ENCODE assay signal across 17 cellular contexts in the genomic region with DNA sequence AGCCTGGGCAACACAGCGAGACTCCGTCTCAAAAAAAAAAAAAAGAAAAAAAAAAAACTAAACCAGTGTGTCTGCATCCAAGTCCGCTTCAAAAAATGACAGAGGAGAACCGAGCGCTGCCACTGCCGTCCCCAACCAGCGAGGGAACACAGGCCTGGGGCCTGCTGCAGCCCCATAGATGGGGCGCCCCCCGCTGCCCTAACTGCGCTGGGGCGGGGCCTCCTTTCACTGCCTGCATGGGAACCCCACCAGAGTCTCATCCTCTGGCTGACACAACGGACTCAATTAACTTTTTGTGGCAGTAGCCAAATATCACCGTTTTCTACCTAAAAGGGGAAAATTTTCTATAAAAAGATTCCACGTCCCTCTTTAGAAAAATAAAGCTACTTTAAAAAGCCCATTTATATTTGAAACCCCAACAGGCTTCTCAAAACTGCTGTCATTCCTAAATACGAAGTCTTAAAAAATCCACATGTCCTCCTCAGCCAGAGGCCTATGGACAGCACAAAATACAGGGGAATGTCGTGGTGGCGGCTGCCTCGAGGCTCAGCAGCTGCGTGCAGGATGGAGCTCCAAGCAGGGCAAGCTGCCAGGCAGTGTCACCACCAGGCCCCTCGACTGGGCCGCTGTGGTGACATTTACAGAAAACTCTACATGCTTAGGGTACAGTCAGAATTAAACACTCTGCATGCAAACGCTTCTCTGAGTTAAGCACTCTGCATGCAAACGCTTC.
"Had no signal": no experiment of that assay in that cellular context is flagged by ENCODE, and none has a peak within 500 bp of the region (broad histone marks: within the 10 kb centered on the region; RNA-seq: fewer than 3 reads in every experiment).

No MANE protein-coding gene starts in this region.

- FAIRE-seq: astrocyte, colon, keratinocyte had no signal

- ATAC-seq: left lobe of liver; mucosa of descending colon; naive thymus-derived CD8-positive, alpha-beta T cell had no signal

- DNase-seq: activated CD4-positive, alpha-beta T cell treated with anti-CD3 and anti-CD28 coated beads for 1 hour; activated CD4-positive, alpha-beta T cell treated with anti-CD3 and anti-CD28 coated beads, Interleukin-2, amount 50 U/mL, for 4 hours; activated naive CD4-positive, alpha-beta T cell treated with anti-CD3 and anti-CD28 coated beads, Interleukin-2, amount 50 U/mL, for 16 hours; mammary epithelial cell; mucosa of descending colon; naive thymus-derived CD8-positive, alpha-beta T cell; stimulated activated CD4-positive, alpha-beta T cell treated with anti-CD3 and anti-CD28 coated beads, Interleukin-4, amount 100 ng/mL, for 4 hours; stimulated activated CD8-positive, alpha-beta memory T cell treated with anti-CD3 and anti-CD28 coated beads, Interleukin-4, amount 100 ng/mL, for 48 hours; trophoblast cell had no signal

- H3K36me3 ChIP-seq: cardiac muscle cell had no signal

- H3K27me3 ChIP-seq: cardiac muscle cell, esophagus muscularis mucosa, suprapubic skin had no signal

- H3K9me3 ChIP-seq: esophagus muscularis mucosa, mucosa of descending colon, suprapubic skin had no signal

- H3K4me1 ChIP-seq: suprapubic skin had no signal

- H3K4me3 ChIP-seq: cardiac muscle cell, esophagus muscularis mucosa, mucosa of descending colon, skin epidermis, suprapubic skin had no signal

- H3K27ac ChIP-seq: cardiac muscle cell, esophagus muscularis mucosa, skin epidermis, suprapubic skin had no signal
